ENCODE assay signal across 12 cellular contexts in the genomic region with DNA sequence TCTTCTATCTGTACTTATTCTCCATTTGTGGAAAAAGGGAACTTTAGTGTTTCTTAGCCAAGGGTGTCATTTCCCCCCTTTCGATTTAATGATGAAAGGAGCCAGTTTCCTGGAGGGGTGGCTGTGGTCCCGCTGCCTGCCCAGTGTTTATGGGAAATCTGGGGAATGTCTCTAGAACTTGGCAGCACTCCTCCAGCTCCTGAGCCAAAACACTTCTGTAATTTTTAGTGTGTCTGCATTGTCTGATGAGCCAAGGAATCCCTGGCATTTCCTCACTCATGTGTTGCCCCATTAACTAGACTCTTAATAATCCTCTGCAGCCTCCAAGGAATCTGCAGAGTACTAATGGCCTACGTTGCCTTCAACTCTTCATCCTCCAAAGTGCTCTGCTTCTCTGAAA.
A peak's percentile ranks its signal among the peaks of the same experiment; 100 is the strongest.
DNase-seq lines count a peak whose midpoint lies in the region; ATAC-seq and TF ChIP-seq lines count a peak whose summit lies in the region.
"Had no signal": no experiment of that assay in that cellular context is flagged by ENCODE, and none has a peak within 500 bp of the region (broad histone marks: within the 10 kb centered on the region; RNA-seq: fewer than 3 reads in every experiment).

No MANE protein-coding gene starts in this region.

- H3K4me1 Mint-ChIP-seq in activated CD4-positive, alpha-beta T cell treated with anti-CD3 and anti-CD28 coated beads, Interleukin-2, amount 10 ng/mL, durations not matched to agents 7 days and 5 days, result no peaks in the 10 kb centered on the region

- DNase-seq in A673 (ENCODE audit: low spot score) (peak; percentile 95), astrocyte of the cerebellum (ENCODE audit: low read depth) (peak; percentile 96), left cardiac atrium (peak; percentile 82), occipital lobe (lab: John Stamatoyannopoulos, UW) (peak; percentile 11), NCI-H510A (lab: John Stamatoyannopoulos, UW) (no peak)
- no peak for DNase-seq in activated CD4-positive, alpha-beta T cell treated with anti-CD3 and anti-CD28 coated beads, Interleukin-2, amount 10 ng/mL, durations not matched to agents 7 days and 5 days
- DNase-seq in activated CD4-positive, alpha-beta T cell treated with anti-CD3 and anti-CD28 coated beads, Interleukin-2, amount 50 U/mL, for 4 hours, result no peak
- DNase-seq: foreskin fibroblast, GF-D8, NCI-H2029, SHP77 had no signal

- H3K4me3 ChIP-seq in A673 (ENCODE audit: low read depth, low read length, poor library complexity, severe bottlenecking), result no peak overlapping the region
- no peak overlapping the region for H3K4me3 ChIP-seq in astrocyte of the cerebellum (ENCODE audit: low read depth, low read length)

- H3K27me3 ChIP-seq in A673 (replicated peaks; ENCODE audit: insufficient read depth, low read depth, low read length, poor library complexity), result no peaks in the 10 kb centered on the region

- ATAC-seq in left cardiac atrium (peak; percentile 94 to 96), HG02938 (IDR thresholded peaks at IDR 0.05; ENCODE audit: unreplicated experiment) (no peak)

- H3K27me3 Mint-ChIP-seq in activated CD4-positive, alpha-beta T cell treated with anti-CD3 and anti-CD28 coated beads, Interleukin-2, amount 10 ng/mL, durations not matched to agents 7 days and 5 days, result no peaks in the 10 kb centered on the region

- no peak overlapping the region for H3K27ac Mint-ChIP-seq in activated CD4-positive, alpha-beta T cell treated with anti-CD3 and anti-CD28 coated beads, Interleukin-2, amount 10 ng/mL, durations not matched to agents 7 days and 5 days

- no peaks in the 10 kb centered on the region for H3K9me3 Mint-ChIP-seq in activated CD4-positive, alpha-beta T cell treated with anti-CD3 and anti-CD28 coated beads, Interleukin-2, amount 10 ng/mL, durations not matched to agents 7 days and 5 days

- BruUV-seq in A673 (replicated peaks; lab: Mats Ljungman, UMichigan), result no TSS peak

- no peak for TF ChIP-seq CTCF in A673 (conservative IDR thresholded peaks at IDR 0.05; ENCODE audit: low read depth, low read length)
- no peak for TF ChIP-seq CTCF in astrocyte of the cerebellum (IDR thresholded peaks at IDR 0.05; ENCODE audit: low read depth, low read length, missing control alignments)

- H3K36me3 Mint-ChIP-seq in activated CD4-positive, alpha-beta T cell treated with anti-CD3 and anti-CD28 coated beads, Interleukin-2, amount 10 ng/mL, durations not matched to agents 7 days and 5 days (ENCODE audit: low read depth), result no peaks in the 10 kb centered on the region

- CTCF ChIA-PET in A673 (lab: Charles Lee), result no interaction called here
- CTCF ChIA-PET in activated CD4-positive, alpha-beta T cell treated with anti-CD3 and anti-CD28 coated beads, Interleukin-2, amount 10 ng/mL, durations not matched to agents 7 days and 5 days (lab: Charles Lee), result no interaction called here

- POLR2A ChIA-PET in A673 (lab: Charles Lee; ENCODE audit: low non-redundant PET), result no interaction called here
- POLR2A ChIA-PET in activated CD4-positive, alpha-beta T cell treated with anti-CD3 and anti-CD28 coated beads, Interleukin-2, amount 10 ng/mL, durations not matched to agents 7 days and 5 days (lab: Charles Lee), result no interaction called here

- no peak overlapping the region for H3K4me3 Mint-ChIP-seq in activated CD4-positive, alpha-beta T cell treated with anti-CD3 and anti-CD28 coated beads, Interleukin-2, amount 10 ng/mL, durations not matched to agents 7 days and 5 days

- in situ Hi-C loops in astrocyte of the cerebellum (cut with HindIII; ENCODE audit: low sequenced_read_pairs), result no loop called here

- no peaks in the 10 kb centered on the region for H3K36me3 ChIP-seq in A673 (ENCODE audit: insufficient read depth, low read length, poor library complexity, severe bottlenecking)

- H3K9me3 ChIP-seq in A673 (ENCODE audit: low read depth, low read length, poor library complexity, severe bottlenecking), result no peaks in the 10 kb centered on the region

- peak overlapping the region; percentile 72 for H3K27ac ChIP-seq in A673 (ENCODE audit: low read depth, low read length, poor library complexity, severe bottlenecking)

- intact Hi-C loops in A673 (cut with micrococcal nuclease; ENCODE audit: unreplicated experiment) (no loop called here), left cardiac atrium (cut with DNase I) (no loop called here)

- peaks cover 20% of the 10 kb centered on the region for H3K4me1 ChIP-seq in A673 (ENCODE audit: insufficient read depth, low read length, poor library complexity, severe bottlenecking)

Comparison
In these comparisons a context has a peak if more than half of its experiments do, and no peak if none do; other contexts are left out.
1. DNase-seq: peak in A673 (single experiment), astrocyte of the cerebellum (single experiment), left cardiac atrium (single experiment) and occipital lobe (single experiment); none in activated CD4-positive, alpha-beta T cell treated with anti-CD3 and anti-CD28 coated beads, Interleukin-2, amount 10 ng/mL, durations not matched to agents 7 days and 5 days (single experiment), NCI-H510A (single experiment) and activated CD4-positive, alpha-beta T cell treated with anti-CD3 and anti-CD28 coated beads, Interleukin-2, amount 50 U/mL, for 4 hours (0 of 2).